8 cellular contexts compared by ENCODE assay signal in the genomic region with DNA sequence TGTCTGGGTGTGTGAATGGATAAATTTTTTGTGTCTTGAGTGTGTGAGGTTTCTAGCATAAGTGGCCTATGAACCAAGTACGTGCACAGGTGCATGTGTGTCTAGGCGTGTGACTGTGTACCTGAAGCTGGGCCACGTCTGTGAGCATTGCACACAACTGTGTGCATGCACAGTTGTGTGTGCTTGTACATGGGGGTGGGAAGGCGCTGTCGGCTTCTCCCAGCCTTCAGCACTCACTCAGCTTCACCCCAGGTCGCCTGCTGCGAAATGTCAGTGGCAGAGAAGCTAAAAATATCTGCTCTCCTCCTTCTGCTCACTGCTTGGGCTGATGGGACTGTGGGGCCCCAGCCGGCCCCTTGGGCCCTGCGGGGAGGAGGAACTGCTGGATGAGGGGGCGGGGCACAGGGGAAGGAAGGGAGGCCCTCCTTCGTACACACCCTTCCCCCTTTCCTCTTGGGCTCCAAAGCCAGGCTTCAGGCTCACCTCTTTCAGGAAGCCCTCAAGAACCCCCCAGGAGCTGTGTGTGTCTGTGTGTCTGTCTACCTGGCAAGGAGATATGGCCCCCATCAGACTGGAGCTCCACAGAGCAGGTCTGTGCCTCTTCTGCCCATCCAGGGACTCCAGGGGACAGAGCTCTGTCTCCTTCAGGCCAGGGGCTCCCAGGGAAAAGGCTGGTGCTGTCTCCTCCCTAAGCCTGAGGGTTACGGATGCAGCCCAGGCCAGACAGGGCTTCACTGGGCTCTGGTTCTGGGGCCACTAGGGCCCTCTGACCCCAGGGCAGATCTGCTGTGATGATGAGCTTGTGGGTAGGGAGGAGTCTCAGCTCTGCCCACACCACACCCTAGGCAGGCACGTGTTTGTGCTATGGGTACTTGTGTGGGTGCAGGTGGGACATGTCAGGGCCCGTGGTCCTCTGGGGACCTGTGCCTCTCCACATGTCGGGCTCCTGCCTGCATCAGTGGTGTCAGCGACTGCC. TPM values are rescaled to one million over a fixed set of nuclear protein-coding genes. Genes with fewer than 3 reads are reported as not detected.
A peak's percentile ranks its signal among the peaks of the same experiment; 100 is the strongest.
DNase-seq lines count a peak whose midpoint lies in the region; ATAC-seq, FAIRE-seq and TF ChIP-seq lines count a peak whose summit lies in the region.

No MANE protein-coding gene starts in this region.

- H3K27ac Mint-ChIP-seq in T-helper 17 cell, result peak overlapping the region; percentile 98
- peak overlapping the region; percentile 66 for H3K27ac Mint-ChIP-seq in central memory CD8-positive, alpha-beta T cell (ENCODE audit: low read depth)

- no peaks in the 10 kb centered on the region for H3K9me3 Mint-ChIP-seq in central memory CD8-positive, alpha-beta T cell

- H3K9me2 ChIP-seq in Karpas-422 (replicated peaks; ENCODE audit: insufficient read depth, low read length), result no peaks in the 10 kb centered on the region

- peak overlapping the region; percentile 68 for H3K27ac ChIP-seq in A673 (ENCODE audit: low read depth, low read length, poor library complexity, severe bottlenecking)
- no peak overlapping the region; the same call in 1 of the 2 replicates for H3K27ac ChIP-seq in Karpas-422 (ENCODE audit: low read length)
- no peak overlapping the region for H3K27ac ChIP-seq in HepG2 (ENCODE audit: extremely low read length, insufficient read depth, low read length)

- no peaks in the 10 kb centered on the region for H3K79me2 ChIP-seq in Karpas-422 (ENCODE audit: low read length)
- H3K79me2 ChIP-seq in HepG2 (ENCODE audit: insufficient read depth, low read length), result no peaks in the 10 kb centered on the region

- H3K9me3 ChIP-seq in A673 (ENCODE audit: low read depth, low read length, poor library complexity, severe bottlenecking) (no peaks in the 10 kb centered on the region), Karpas-422 (ENCODE audit: low read length) (no peaks in the 10 kb centered on the region), T-helper 17 cell (ENCODE audit: control insufficient read depth, low read length, poor library complexity, severe bottlenecking) (no peaks in the 10 kb centered on the region), HepG2 (ENCODE audit: low read length) (no peaks in the 10 kb centered on the region)

- H3K4me3 Mint-ChIP-seq in T-helper 17 cell, result peak overlapping the region; percentile 97
- H3K4me3 Mint-ChIP-seq in central memory CD8-positive, alpha-beta T cell, result peak overlapping the region; percentile 19

- BruUV-seq in A673 (replicated peaks; lab: Mats Ljungman, UMichigan) (no TSS peak), HepG2 (replicated peaks; lab: Mats Ljungman, UMichigan) (no TSS peak)

- TF ChIP-seq POLR2A in HepG2 (IDR thresholded peaks at IDR 0.05; ENCODE audit: insufficient read depth in 1 of 2, low read depth in 2 of 2, low read length in 2 of 2), result no peak

- H3K27me3 ChIP-seq in A673 (replicated peaks; ENCODE audit: insufficient read depth, low read depth, low read length, poor library complexity), result no peaks in the 10 kb centered on the region
- no peaks in the 10 kb centered on the region for H3K27me3 ChIP-seq in Karpas-422 (ENCODE audit: low read length)
- H3K27me3 ChIP-seq in HepG2 (ENCODE audit: control insufficient read depth in 1 of 2, insufficient read depth in 2 of 2, low read length in 2 of 2), result no peaks in the 10 kb centered on the region

- intact Hi-C loops in A673 (cut with micrococcal nuclease; ENCODE audit: unreplicated experiment) (no loop called here), HepG2 (cut with micrococcal nuclease; ENCODE audit: unreplicated experiment) (loop anchor here (5.0 kb wide), 1 partner anchor 47 kb away; no protein-coding TSS in a partner anchor)

- DNase-seq in A673 (ENCODE audit: low spot score) (peak; percentile 82), Karpas-422 (peak; percentile 87), T-helper 17 cell (peak; percentile 14 to 32 (median 25)), HepG2 (ENCODE audit: low spot score) (no peak), cerebellar nuclear complex (lab: John Stamatoyannopoulos, UW) (no peak)
- DNase-seq in central memory CD8-positive, alpha-beta T cell (ENCODE audit: low spot score in 2 of 2), result no peak
- peak; percentile 78 for DNase-seq in stimulated activated CD8-positive, alpha-beta memory T cell treated with anti-CD3 and anti-CD28 coated beads, Interleukin-4, amount 100 ng/mL, for 48 hours

- H2AFZ ChIP-seq in Karpas-422 (ENCODE audit: low read length) (peak overlapping the region; percentile 88), HepG2 (ENCODE audit: low read length) (no peak overlapping the region)

- CTCF ChIA-PET in A673 (lab: Charles Lee), result no interaction called here
- CTCF ChIA-PET in HepG2 (lab: Yijun Ruan, JAX; ENCODE audit: low intra/inter-chr PET ratio, low total read pairs), result no interaction called here

- 24% methylated on average over 6 of the region's 16 CpGs for whole genome bisulfite sequencing in HepG2 (ENCODE audit: low lambda C conversion rate)

- peaks cover 67% of the 10 kb centered on the region for H3K4me1 ChIP-seq in A673 (ENCODE audit: insufficient read depth, low read length, poor library complexity, severe bottlenecking)
- H3K4me1 ChIP-seq in Karpas-422 (ENCODE audit: low read length), result peaks cover 37% of the 10 kb centered on the region
- H3K4me1 ChIP-seq in HepG2 (ENCODE audit: insufficient read depth, low read length), result peaks cover 88% of the 10 kb centered on the region

- peaks cover 58% of the 10 kb centered on the region for H3K4me1 Mint-ChIP-seq in T-helper 17 cell
- peaks cover 76% of the 10 kb centered on the region for H3K4me1 Mint-ChIP-seq in central memory CD8-positive, alpha-beta T cell

- no peak for FAIRE-seq in HepG2 (lab: Jason Lieb, UNC)

- peak; percentile 64 for ATAC-seq in GM18511 (IDR thresholded peaks at IDR 0.05; ENCODE audit: unreplicated experiment)
- ATAC-seq in T-helper 17 cell, result peak; percentile 24
- ATAC-seq in central memory CD8-positive, alpha-beta T cell (replicated peaks; ENCODE audit: extremely low read depth, poor library complexity, severe bottlenecking), result no peak
- ATAC-seq in HepG2, result no peak

- H4K20me1 ChIP-seq in Karpas-422 (ENCODE audit: insufficient read depth, low read depth, low read length) (no peaks in the 10 kb centered on the region), HepG2 (ENCODE audit: insufficient read depth, low read length) (no peaks in the 10 kb centered on the region)

- TF ChIP-seq CTCF in A673 (conservative IDR thresholded peaks at IDR 0.05; ENCODE audit: low read depth, low read length), result no peak
- TF ChIP-seq CTCF in HepG2 (CRISPR knock-in tag; IDR thresholded peaks at IDR 0.05), result no peak

- POLR2A ChIA-PET in A673 (lab: Charles Lee; ENCODE audit: low non-redundant PET), result interaction anchor here (0.7 kb wide), 1 partner anchor 9 kb away, joined by 3 read pairs; no protein-coding TSS in a partner anchor
- POLR2A ChIA-PET in HepG2 (lab: Yijun Ruan, JAX), result interaction anchor here (1.1 to 2.4 kb wide), 5 partner anchors 10 to 38 kb away, joined by 3 to 7 read pairs (median 4); partner anchors contain the start of gene WASF2

- H3K36me3 Mint-ChIP-seq in T-helper 17 cell (ENCODE audit: low read depth), result peaks cover 8% of the 10 kb centered on the region
- peaks cover 23% of the 10 kb centered on the region for H3K36me3 Mint-ChIP-seq in central memory CD8-positive, alpha-beta T cell (ENCODE audit: insufficient read depth)

- H3K4me3 ChIP-seq in A673 (ENCODE audit: low read depth, low read length, poor library complexity, severe bottlenecking), result no peak overlapping the region
- peak overlapping the region; percentile 63 for H3K4me3 ChIP-seq in Karpas-422 (ENCODE audit: low read length)
- peak overlapping the region in 2 of 3 experiments; percentile 11 to 79; a peak in 2 of 6 replicates for H3K4me3 ChIP-seq in HepG2 (replicated peaks in 1 of 3; ENCODE audit: insufficient read depth in 1 of 3, low read depth in 2 of 3, low read length in 3 of 3)

- peak overlapping the region; percentile 81 for H3K4me2 ChIP-seq in Karpas-422 (ENCODE audit: low read depth, low read length, poor library complexity, severe bottlenecking)
- H3K4me2 ChIP-seq in HepG2 (ENCODE audit: low read depth, low read length), result peak overlapping the region; percentile 100

- in situ Hi-C loops in HepG2 (cut with HindIII; ENCODE audit: extremely low pct_ligation_motif_present, low pct_unique_long_range_greater_than_20kb), result no loop called here

- TF ChIP-seq RAD21 in HepG2 (CRISPR knock-in tag; IDR thresholded peaks at IDR 0.05), result no peak

- TF ChIP-seq EP300 in HepG2 (IDR thresholded peaks at IDR 0.05; ENCODE audit: low read depth in 2 of 2, low read length in 2 of 2) (no peak), HepG2 (CRISPR knock-in tag; IDR thresholded peaks at IDR 0.05; ENCODE audit: borderline replicate concordance) (no peak)

- H3K36me3 ChIP-seq in A673 (ENCODE audit: insufficient read depth, low read length, poor library complexity, severe bottlenecking), result no peaks in the 10 kb centered on the region
- no peaks in the 10 kb centered on the region for H3K36me3 ChIP-seq in Karpas-422 (ENCODE audit: insufficient read depth, low read length)
- no peaks in the 10 kb centered on the region for H3K36me3 ChIP-seq in HepG2 (replicated peaks in 1 of 2; ENCODE audit: control insufficient read depth in 1 of 2, insufficient read depth in 2 of 2, low read length in 2 of 2)

- H3K9ac ChIP-seq in Karpas-422 (ENCODE audit: low read length) (peak overlapping the region; percentile 68), HepG2 (ENCODE audit: insufficient read depth, low read depth, low read length) (peak overlapping the region; percentile 22; the same call in 1 of the 2 replicates)

- H3K27me3 Mint-ChIP-seq in T-helper 17 cell, result no peaks in the 10 kb centered on the region
- peaks cover 13% of the 10 kb centered on the region for H3K27me3 Mint-ChIP-seq in central memory CD8-positive, alpha-beta T cell

RNA-seq across cellular contexts. Expression of gene WASF2, which starts 35.6 kb away (rescaled TPM):
- total RNA-seq in A673 (2021) (131 and 133 TPM in 2 replicates), T-helper 17 cell (100 to 1,000 TPM; 124 to 144 TPM), HepG2 (2016; rRNA removed; fragmentation: Illumina TruSeq; extraction: Trizol) (10.4 and 16.9 TPM in 2 replicates)
- total RNA-seq in Karpas-422 (2014; rRNA removed; shearing (Covaris generic); ENCODE audit: low replicate concordance), result 20.2 and 21.7 TPM in 2 replicates
- total RNA-seq in HepG2 (2016; cell fraction: cytosol; rRNA removed; fragmentation: Illumina TruSeq; extraction: Trizol; ENCODE audit: low read depth), result 3.7 and 4.4 TPM in 2 replicates
- total RNA-seq in HepG2 (2016; cell fraction: insoluble cytoplasmic fraction; rRNA removed; fragmentation: Illumina TruSeq; extraction: Trizol), result 10.6 and 15.8 TPM in 2 replicates
- total RNA-seq in HepG2 (2016; cell fraction: membrane; rRNA removed; fragmentation: Illumina TruSeq; extraction: Trizol), result 17.2 and 17.7 TPM in 2 replicates
- 13.0 and 13.9 TPM in 2 replicates for total RNA-seq in HepG2 (2016; cell fraction: nucleus; rRNA removed; fragmentation: Illumina TruSeq; extraction: Trizol)
- 26.4 and 27.7 TPM in 2 replicates for polyA plus RNA-seq in HepG2 (2011; rRNA removed)
- polyA plus RNA-seq in HepG2 (2011; cell fraction: cytosol; rRNA removed), result 16.3 and 16.7 TPM in 2 replicates
- 25.0 and 25.9 TPM in 2 replicates for polyA plus RNA-seq in HepG2 (2011; cell fraction: nucleus; rRNA removed)
- 29.4 and 35.1 TPM in 2 replicates for polyA plus RNA-seq in HepG2 (2012)
- polyA plus RNA-seq in HepG2 (2016; cell fraction: cytosol; fragmentation: Illumina TruSeq; extraction: Trizol; ENCODE audit: low read depth), result 2.7 and 3.1 TPM in 2 replicates
- 21.4 and 26.0 TPM in 2 replicates for polyA plus RNA-seq in HepG2 (2016; cell fraction: insoluble cytoplasmic fraction; fragmentation: Illumina TruSeq; extraction: Trizol; ENCODE audit: low read depth)
- polyA plus RNA-seq in HepG2 (2016; cell fraction: membrane; fragmentation: Illumina TruSeq; extraction: Trizol; ENCODE audit: low read depth), result 12.8 and 13.7 TPM in 2 replicates
- polyA plus RNA-seq in HepG2 (2016; cell fraction: nucleus; fragmentation: Illumina TruSeq; extraction: Trizol; ENCODE audit: insufficient read depth, low read depth), result 23.0 and 25.5 TPM in 2 replicates
- polyA minus RNA-seq in HepG2 (2011; rRNA and poly(A)+ RNA removed; ENCODE audit: low replicate concordance), result 45.6 and 56.9 TPM in 2 replicates
- 22.2 and 26.7 TPM in 2 replicates for polyA minus RNA-seq in HepG2 (2011; cell fraction: cytosol; rRNA and poly(A)+ RNA removed)
- polyA minus RNA-seq in HepG2 (2011; cell fraction: nucleus; rRNA and poly(A)+ RNA removed), result 22.0 and 23.7 TPM in 2 replicates

Comparison
In these comparisons a context has a peak if more than half of its experiments do, and no peak if none do; other contexts are left out.
1. DNase-seq: peak in A673 (single experiment), Karpas-422 (single experiment), T-helper 17 cell (3 of 3) and stimulated activated CD8-positive, alpha-beta memory T cell treated with anti-CD3 and anti-CD28 coated beads, Interleukin-4, amount 100 ng/mL, for 48 hours (single experiment); none in central memory CD8-positive, alpha-beta T cell (0 of 2), HepG2 (single experiment) and cerebellar nuclear complex (0 of 2).
2. ATAC-seq: peak in GM18511 (single experiment) and T-helper 17 cell (single experiment); none in central memory CD8-positive, alpha-beta T cell (single experiment) and HepG2 (single experiment).